In the genomic region with DNA sequence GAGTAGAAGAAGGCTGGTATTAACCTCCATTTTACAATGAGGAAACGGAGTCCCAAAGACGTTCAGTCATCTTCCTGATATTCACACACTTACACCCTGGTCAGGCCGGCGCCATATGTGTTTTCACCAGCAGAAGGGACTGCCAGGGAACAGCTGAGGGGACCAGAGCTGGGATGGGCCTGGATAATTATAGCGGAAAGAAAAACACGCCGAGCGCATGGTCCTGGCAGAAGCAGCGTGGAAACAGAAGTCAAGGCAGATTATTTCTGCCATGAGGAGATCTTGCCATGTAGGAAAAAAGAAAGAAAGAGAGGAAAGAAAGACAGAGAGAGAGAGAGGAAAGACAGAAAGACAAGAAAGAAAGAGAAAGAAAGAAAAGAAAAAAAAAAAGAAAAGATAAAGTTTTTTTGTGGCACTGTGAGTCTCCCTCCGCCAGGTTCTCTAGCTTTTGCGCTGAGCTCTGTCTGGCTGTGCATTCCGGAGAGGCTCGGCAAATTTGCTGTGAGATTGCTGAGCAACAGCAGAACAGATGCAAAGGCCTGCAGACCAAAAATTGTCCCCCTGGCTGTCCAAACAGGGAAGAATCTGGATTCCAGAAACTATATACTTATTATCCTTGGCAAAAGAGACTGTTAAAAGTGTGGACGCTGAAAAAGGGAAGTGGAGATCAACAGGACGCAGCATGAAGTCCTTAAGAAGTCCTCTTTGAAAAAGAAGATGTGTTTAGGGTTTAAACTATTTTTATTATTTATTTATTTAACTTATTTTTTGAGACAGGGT, we compare ENCODE assay signal across 1 cellular context.
A peak's percentile ranks its signal among the peaks of the same experiment; 100 is the strongest.
TF ChIP-seq lines count a peak whose summit lies in the region.

No MANE protein-coding gene starts in this region.

TF ChIP-seq in K562, 482 proteins besides CTCF, POLR2A, EP300 and RAD21 (continued from another document and continues in another):
- TF ChIP-seq ARNT (IDR thresholded peaks at IDR 0.05) (0 out of 4 replicates have a peak, but pooled peaks have one; percentile 17 to 39), GTF2E2 (tag; IDR thresholded peaks at IDR 0.05) (peak; percentile 76), ZBED1 (IDR thresholded peaks at IDR 0.05) (no peak), ATF1 (CRISPR knock-in tag; IDR thresholded peaks at IDR 0.05) (no peak), ATF1 (tag; IDR thresholded peaks at IDR 0.05) (no peak), KAT8 (IDR thresholded peaks at IDR 0.05; ENCODE audit: low read depth) (no peak), SAP30 (IDR thresholded peaks at IDR 0.05; ENCODE audit: borderline replicate concordance, insufficient read depth, low read depth, low read length, poor library complexity, severe bottlenecking) (peak; percentile 6), ZFP36 (IDR thresholded peaks at IDR 0.05; ENCODE audit: low read depth, low read length, partially characterized antibody) (peak; percentile 53), SPI1 (IDR thresholded peaks at IDR 0.05; ENCODE audit: borderline replicate concordance, low read depth, low read length) (peak; percentile 98), CEBPG (CRISPR knock-in tag; IDR thresholded peaks at IDR 0.05) (0 out of 2 replicates have a peak, but pooled peaks have one; percentile 39), CEBPG (tag; conservative IDR thresholded peaks at IDR 0.05 in 1 of 2, IDR thresholded peaks at IDR 0.05 in 1 of 2) (no peak), RFX7 (CRISPR knock-in tag; IDR thresholded peaks at IDR 0.05) (peak; percentile 77; the same call in 1 of the 2 replicates), NR1H2 (CRISPR knock-in tag; IDR thresholded peaks at IDR 0.05) (no peak), BRCA1 (IDR thresholded peaks at IDR 0.05) (no peak), BRCA1 (CRISPR knock-in tag; IDR thresholded peaks at IDR 0.05) (no peak), ZFX (CRISPR knock-in tag; IDR thresholded peaks at IDR 0.05) (peak; percentile 65; the same call in 1 of the 2 replicates), ZZZ3 (IDR thresholded peaks at IDR 0.05) (no peak), PPARD (CRISPR knock-in tag; IDR thresholded peaks at IDR 0.05) (no peak), FOXA1 (IDR thresholded peaks at IDR 0.05; ENCODE audit: borderline replicate concordance) (no peak), BRD9 (IDR thresholded peaks at IDR 0.05; ENCODE audit: low read depth, partially characterized antibody) (peak; percentile 81), THRAP3 (IDR thresholded peaks at IDR 0.05; ENCODE audit: borderline replicate concordance) (no peak), PCBP2 (IDR thresholded peaks at IDR 0.05; ENCODE audit: low read depth, low read length, poor library complexity, severe bottlenecking) (no peak), HNRNPL (IDR thresholded peaks at IDR 0.05; ENCODE audit: low read depth, low read length) (no peak), RBM39 (optimal IDR thresholded peaks at IDR 0.05; ENCODE audit: low read depth, low read length) (peak; percentile 36), ZNF445 (CRISPR knock-in tag; IDR thresholded peaks at IDR 0.05; ENCODE audit: low read depth) (no peak), OTX1 (CRISPR knock-in tag; IDR thresholded peaks at IDR 0.05) (no peak), TCF3 (CRISPR knock-in tag; IDR thresholded peaks at IDR 0.05) (no peak)
- TF ChIP-seq, protein P1, sequence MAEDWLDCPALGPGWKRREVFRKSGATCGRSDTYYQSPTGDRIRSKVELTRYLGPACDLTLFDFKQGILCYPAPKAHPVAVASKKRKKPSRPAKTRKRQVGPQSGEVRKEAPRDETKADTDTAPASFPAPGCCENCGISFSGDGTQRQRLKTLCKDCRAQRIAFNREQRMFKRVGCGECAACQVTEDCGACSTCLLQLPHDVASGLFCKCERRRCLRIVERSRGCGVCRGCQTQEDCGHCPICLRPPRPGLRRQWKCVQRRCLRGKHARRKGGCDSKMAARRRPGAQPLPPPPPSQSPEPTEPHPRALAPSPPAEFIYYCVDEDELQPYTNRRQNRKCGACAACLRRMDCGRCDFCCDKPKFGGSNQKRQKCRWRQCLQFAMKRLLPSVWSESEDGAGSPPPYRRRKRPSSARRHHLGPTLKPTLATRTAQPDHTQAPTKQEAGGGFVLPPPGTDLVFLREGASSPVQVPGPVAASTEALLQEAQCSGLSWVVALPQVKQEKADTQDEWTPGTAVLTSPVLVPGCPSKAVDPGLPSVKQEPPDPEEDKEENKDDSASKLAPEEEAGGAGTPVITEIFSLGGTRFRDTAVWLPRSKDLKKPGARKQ (CRISPR knock-in tag; IDR thresholded peaks at IDR 0.05), result no peak
- TF ChIP-seq, protein P2, sequence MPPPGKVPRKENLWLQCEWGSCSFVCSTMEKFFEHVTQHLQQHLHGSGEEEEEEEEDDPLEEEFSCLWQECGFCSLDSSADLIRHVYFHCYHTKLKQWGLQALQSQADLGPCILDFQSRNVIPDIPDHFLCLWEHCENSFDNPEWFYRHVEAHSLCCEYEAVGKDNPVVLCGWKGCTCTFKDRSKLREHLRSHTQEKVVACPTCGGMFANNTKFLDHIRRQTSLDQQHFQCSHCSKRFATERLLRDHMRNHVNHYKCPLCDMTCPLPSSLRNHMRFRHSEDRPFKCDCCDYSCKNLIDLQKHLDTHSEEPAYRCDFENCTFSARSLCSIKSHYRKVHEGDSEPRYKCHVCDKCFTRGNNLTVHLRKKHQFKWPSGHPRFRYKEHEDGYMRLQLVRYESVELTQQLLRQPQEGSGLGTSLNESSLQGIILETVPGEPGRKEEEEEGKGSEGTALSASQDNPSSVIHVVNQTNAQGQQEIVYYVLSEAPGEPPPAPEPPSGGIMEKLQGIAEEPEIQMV (tag; conservative IDR thresholded peaks at IDR 0.05; ENCODE audit: low read depth), result peak; percentile 71
- TF ChIP-seq, protein P3, sequence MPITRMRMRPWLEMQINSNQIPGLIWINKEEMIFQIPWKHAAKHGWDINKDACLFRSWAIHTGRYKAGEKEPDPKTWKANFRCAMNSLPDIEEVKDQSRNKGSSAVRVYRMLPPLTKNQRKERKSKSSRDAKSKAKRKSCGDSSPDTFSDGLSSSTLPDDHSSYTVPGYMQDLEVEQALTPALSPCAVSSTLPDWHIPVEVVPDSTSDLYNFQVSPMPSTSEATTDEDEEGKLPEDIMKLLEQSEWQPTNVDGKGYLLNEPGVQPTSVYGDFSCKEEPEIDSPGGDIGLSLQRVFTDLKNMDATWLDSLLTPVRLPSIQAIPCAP (CRISPR knock-in tag; IDR thresholded peaks at IDR 0.05; ENCODE audit: borderline replicate concordance), result 0 out of 2 replicates have a peak, but pooled peaks have one; percentile 87
- TF ChIP-seq, protein P4, sequence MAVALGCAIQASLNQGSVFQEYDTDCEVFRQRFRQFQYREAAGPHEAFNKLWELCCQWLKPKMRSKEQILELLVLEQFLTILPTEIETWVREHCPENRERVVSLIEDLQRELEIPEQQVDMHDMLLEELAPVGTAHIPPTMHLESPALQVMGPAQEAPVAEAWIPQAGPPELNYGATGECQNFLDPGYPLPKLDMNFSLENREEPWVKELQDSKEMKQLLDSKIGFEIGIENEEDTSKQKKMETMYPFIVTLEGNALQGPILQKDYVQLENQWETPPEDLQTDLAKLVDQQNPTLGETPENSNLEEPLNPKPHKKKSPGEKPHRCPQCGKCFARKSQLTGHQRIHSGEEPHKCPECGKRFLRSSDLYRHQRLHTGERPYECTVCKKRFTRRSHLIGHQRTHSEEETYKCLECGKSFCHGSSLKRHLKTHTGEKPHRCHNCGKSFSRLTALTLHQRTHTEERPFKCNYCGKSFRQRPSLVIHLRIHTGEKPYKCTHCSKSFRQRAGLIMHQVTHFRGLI (CRISPR knock-in tag; IDR thresholded peaks at IDR 0.05), result 0 out of 2 replicates have a peak, but pooled peaks have one; percentile 2
- TF ChIP-seq, protein P5, sequence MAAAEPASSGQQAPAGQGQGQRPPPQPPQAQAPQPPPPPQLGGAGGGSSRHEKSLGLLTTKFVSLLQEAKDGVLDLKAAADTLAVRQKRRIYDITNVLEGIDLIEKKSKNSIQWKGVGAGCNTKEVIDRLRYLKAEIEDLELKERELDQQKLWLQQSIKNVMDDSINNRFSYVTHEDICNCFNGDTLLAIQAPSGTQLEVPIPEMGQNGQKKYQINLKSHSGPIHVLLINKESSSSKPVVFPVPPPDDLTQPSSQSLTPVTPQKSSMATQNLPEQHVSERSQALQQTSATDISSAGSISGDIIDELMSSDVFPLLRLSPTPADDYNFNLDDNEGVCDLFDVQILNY (CRISPR knock-in tag; IDR thresholded peaks at IDR 0.05), result no peak
- TF ChIP-seq, protein P6, sequence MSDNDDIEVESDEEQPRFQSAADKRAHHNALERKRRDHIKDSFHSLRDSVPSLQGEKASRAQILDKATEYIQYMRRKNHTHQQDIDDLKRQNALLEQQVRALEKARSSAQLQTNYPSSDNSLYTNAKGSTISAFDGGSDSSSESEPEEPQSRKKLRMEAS (CRISPR knock-in tag; IDR thresholded peaks at IDR 0.05), result peak; percentile 85
- TF ChIP-seq, protein P7, sequence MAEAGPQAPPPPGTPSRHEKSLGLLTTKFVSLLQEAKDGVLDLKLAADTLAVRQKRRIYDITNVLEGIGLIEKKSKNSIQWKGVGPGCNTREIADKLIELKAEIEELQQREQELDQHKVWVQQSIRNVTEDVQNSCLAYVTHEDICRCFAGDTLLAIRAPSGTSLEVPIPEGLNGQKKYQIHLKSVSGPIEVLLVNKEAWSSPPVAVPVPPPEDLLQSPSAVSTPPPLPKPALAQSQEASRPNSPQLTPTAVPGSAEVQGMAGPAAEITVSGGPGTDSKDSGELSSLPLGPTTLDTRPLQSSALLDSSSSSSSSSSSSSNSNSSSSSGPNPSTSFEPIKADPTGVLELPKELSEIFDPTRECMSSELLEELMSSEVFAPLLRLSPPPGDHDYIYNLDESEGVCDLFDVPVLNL (CRISPR knock-in tag; IDR thresholded peaks at IDR 0.05; ENCODE audit: low read depth), result no peak
- TF ChIP-seq, protein P8, sequence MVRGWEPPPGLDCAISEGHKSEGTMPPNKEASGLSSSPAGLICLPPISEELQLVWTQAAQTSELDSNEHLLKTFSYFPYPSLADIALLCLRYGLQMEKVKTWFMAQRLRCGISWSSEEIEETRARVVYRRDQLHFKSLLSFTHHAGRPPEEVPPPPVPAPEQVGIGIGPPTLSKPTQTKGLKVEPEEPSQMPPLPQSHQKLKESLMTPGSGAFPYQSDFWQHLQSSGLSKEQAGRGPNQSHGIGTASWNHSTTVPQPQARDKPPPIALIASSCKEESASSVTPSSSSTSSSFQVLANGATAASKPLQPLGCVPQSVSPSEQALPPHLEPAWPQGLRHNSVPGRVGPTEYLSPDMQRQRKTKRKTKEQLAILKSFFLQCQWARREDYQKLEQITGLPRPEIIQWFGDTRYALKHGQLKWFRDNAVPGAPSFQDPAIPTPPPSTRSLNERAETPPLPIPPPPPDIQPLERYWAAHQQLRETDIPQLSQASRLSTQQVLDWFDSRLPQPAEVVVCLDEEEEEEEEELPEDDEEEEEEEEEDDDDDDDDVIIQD (CRISPR knock-in tag; IDR thresholded peaks at IDR 0.05), result peak; percentile 6; the same call in 1 of the 2 replicates
- TF ChIP-seq, protein P9, sequence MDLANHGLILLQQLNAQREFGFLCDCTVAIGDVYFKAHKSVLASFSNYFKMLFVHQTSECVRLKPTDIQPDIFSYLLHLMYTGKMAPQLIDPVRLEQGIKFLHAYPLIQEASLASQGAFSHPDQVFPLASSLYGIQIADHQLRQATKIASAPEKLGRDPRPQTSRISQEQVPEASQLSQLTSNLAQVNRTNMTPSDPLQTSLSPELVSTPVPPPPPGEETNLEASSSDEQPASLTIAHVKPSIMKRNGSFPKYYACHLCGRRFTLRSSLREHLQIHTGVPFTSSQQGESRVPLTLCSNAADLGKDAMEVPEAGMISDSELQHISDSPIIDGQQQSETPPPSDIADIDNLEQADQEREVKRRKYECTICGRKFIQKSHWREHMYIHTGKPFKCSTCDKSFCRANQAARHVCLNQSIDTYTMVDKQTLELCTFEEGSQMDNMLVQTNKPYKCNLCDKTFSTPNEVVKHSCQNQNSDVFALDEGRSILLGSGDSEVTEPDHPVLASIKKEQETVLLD (IDR thresholded peaks at IDR 0.05), result 0 out of 2 replicates have a peak, but pooled peaks have one; percentile 31
